Comparison of ENCODE assay signal across 8 cellular contexts in genomic region chr4:9762823-9763475, GRCh38. TPM values are rescaled to one million over a fixed set of nuclear protein-coding genes. Genes with fewer than 3 reads are reported as not detected.
DNase-seq lines count a peak whose midpoint lies in the region; ATAC-seq and TF ChIP-seq lines count a peak whose summit lies in the region.

No MANE protein-coding gene starts in this region.

- peak; percentile 59 for TF ChIP-seq CTCF in 22Rv1 (IDR thresholded peaks at IDR 0.05)
- TF ChIP-seq CTCF in epithelial cell of esophagus (IDR thresholded peaks at IDR 0.05; ENCODE audit: insufficient read depth, low read depth, low read length, missing control alignments) = peak; percentile 84

- H3K27me3 Mint-ChIP-seq in naive B cell = peaks cover 16 to 33% (median 21%) of the 10 kb centered on the region in 3 donors

- ATAC-seq in naive B cell (ENCODE audit: low read depth in 2 of 2) (no peak), HG02588 (IDR thresholded peaks at IDR 0.05; ENCODE audit: unreplicated experiment) (no peak), GM19463 (IDR thresholded peaks at IDR 0.05; ENCODE audit: unreplicated experiment) (no peak)

- H3K9me3 Mint-ChIP-seq in naive B cell = peaks cover 0 to 3% (median 0%) of the 10 kb centered on the region in 7 donors

- DNase-seq in ELR (ENCODE audit: low read depth) (peak; percentile 36), NCI-H1092 (lab: John Stamatoyannopoulos, UW) (peak; percentile 70), SK-MEL-5 (ENCODE audit: low read depth, low spot score) (peak; percentile 88), epithelial cell of esophagus (ENCODE audit: low read depth) (peak; percentile 81), naive B cell (peak; percentile 21)

- H3K4me3 Mint-ChIP-seq in naive B cell = no peak overlapping the region

- H3K27ac Mint-ChIP-seq in naive B cell = no peak overlapping the region

- no peak overlapping the region for H3K4me3 ChIP-seq in epithelial cell of esophagus (ENCODE audit: low read length)

- no peak overlapping the region for H3K27ac ChIP-seq in 22Rv1

- no peaks in the 10 kb centered on the region for H3K36me3 Mint-ChIP-seq in naive B cell

- no peaks in the 10 kb centered on the region for H3K4me1 Mint-ChIP-seq in naive B cell

- in situ Hi-C loops in SK-MEL-5 (cut with HindIII; ENCODE audit: low pct_unique_long_range_greater_than_20kb, low sequenced_read_pairs) = no loop called here

RNA-seq across cellular contexts. Expression of gene DRD5, which starts 18.5 kb away (rescaled TPM):
- not detected in 2 replicates for total RNA-seq in SK-MEL-5 (2014; rRNA removed; shearing (Covaris generic))
- not detected in 2 replicates for polyA plus RNA-seq in SK-MEL-5 (2015; cell fraction: cytosol; rRNA removed)
- not detected in 2 replicates for polyA plus RNA-seq in SK-MEL-5 (2015; cell fraction: nucleus; rRNA removed)
- polyA plus RNA-seq in naive B cell (ENCODE audit: low read depth in 6 of 6) = not detected

Comparison
In these comparisons a context has a peak if more than half of its experiments do, and no peak if none do; other contexts are left out.
1. DNase-seq: peak in every context shown above with its lines; median percentile 88 in SK-MEL-5; 81 in epithelial cell of esophagus; 70 in NCI-H1092; 36 in ELR; 21 in naive B cell.